In genomic region chr11:115464269-115464668, GRCh38 we compare ENCODE assay signal across 29 cellular contexts. TPM values are rescaled to one million over a fixed set of nuclear protein-coding genes. Genes with fewer than 3 reads are reported as not detected.
DNase-seq lines count a peak whose midpoint lies in the region; ATAC-seq, FAIRE-seq and TF ChIP-seq lines count a peak whose summit lies in the region.
"Had no signal": no experiment of that assay in that cellular context is flagged by ENCODE, and none has a peak within 500 bp of the region (broad histone marks: within the 10 kb centered on the region; RNA-seq: fewer than 3 reads in every experiment).

No MANE protein-coding gene starts in this region.

- H3K9me3 Mint-ChIP-seq in HFFc6 = peaks cover 60% of the 10 kb centered on the region
- H3K9me3 Mint-ChIP-seq: activated CD4-positive, alpha-beta T cell treated with anti-CD3 and anti-CD28 coated beads, Interleukin-2, amount 10 ng/mL, durations not matched to agents 7 days and 5 days; activated naive CD8-positive, alpha-beta T cell treated with anti-CD3 and anti-CD28 coated beads, Interleukin-2, amount 50 U/mL, for 24 hours had no signal

- H2AK5ac ChIP-seq in IMR-90 (ENCODE audit: low read depth, low read length) (no peak overlapping the region), mesenchymal stem cell (ENCODE audit: low read length, severe bottlenecking) (no peak overlapping the region)

- H2BK5ac ChIP-seq in IMR-90 (ENCODE audit: low read depth, low read length, poor library complexity, severe bottlenecking) (peak overlapping the region; percentile 1), mesenchymal stem cell (ENCODE audit: low read depth, low read length, poor library complexity, severe bottlenecking) (no peak overlapping the region)

- ATAC-seq in IMR-90 (ENCODE audit: low read depth) (peak; percentile 64), GM18519 (IDR thresholded peaks at IDR 0.05; ENCODE audit: low FRiP score, unreplicated experiment) (no peak), GM19455 (IDR thresholded peaks at IDR 0.05; ENCODE audit: unreplicated experiment) (no peak)
- ATAC-seq: activated CD8-positive, alpha-beta memory T cell treated with anti-CD3 and anti-CD28 coated beads, Interleukin-2, amount 10 ng/mL, durations not matched to agents 7 days and 5 days; activated naive CD8-positive, alpha-beta T cell treated with anti-CD3 and anti-CD28 coated beads, Interleukin-2, amount 50 U/mL, for 24 hours; heart right ventricle; sciatic nerve; stimulated activated naive B cell treated with anti-CD40 and anti-IgM and Interleukin-4, amounts not matched to agents 10 μg/mL and 1 μg/mL and 100 μg/mL, for 72 hours had no signal

- POLR2A ChIA-PET in BJ (lab: Charles Lee) (no interaction called here), IMR-90 (lab: Charles Lee; ENCODE audit: unreplicated experiment) (no interaction called here)

- no peak overlapping the region for H2BK120ac ChIP-seq in IMR-90 (ENCODE audit: low read depth, low read length)
- H2BK120ac ChIP-seq in mesenchymal stem cell (ENCODE audit: low read depth, low read length) = no peak overlapping the region

- no peaks in the 10 kb centered on the region for H3K4me1 Mint-ChIP-seq in HFFc6 (ENCODE audit: low read depth)
- H3K4me1 Mint-ChIP-seq: activated CD4-positive, alpha-beta T cell treated with anti-CD3 and anti-CD28 coated beads, Interleukin-2, amount 10 ng/mL, durations not matched to agents 7 days and 5 days; activated CD8-positive, alpha-beta memory T cell treated with anti-CD3 and anti-CD28 coated beads, Interleukin-2, amount 10 ng/mL, durations not matched to agents 7 days and 5 days; activated naive CD8-positive, alpha-beta T cell treated with anti-CD3 and anti-CD28 coated beads, Interleukin-2, amount 50 U/mL, for 24 hours; CD4-positive, alpha-beta memory T cell had no signal

- CTCF ChIA-PET in BJ (lab: Yijun Ruan, JAX) (interaction anchor here (0.6 kb wide), 1 partner anchor 57 kb away, joined by 3 read pairs; no protein-coding TSS in a partner anchor), IMR-90 (lab: Yijun Ruan, JAX) (no interaction called here)

- TF ChIP-seq CTCF in BJ (IDR thresholded peaks at IDR 0.05; ENCODE audit: insufficient read depth, low read depth, low read length) = no peak
- no peak for TF ChIP-seq CTCF in IMR-90 (conservative IDR thresholded peaks at IDR 0.05; ENCODE audit: low read depth, low read length)
- TF ChIP-seq CTCF in bronchial epithelial cell (IDR thresholded peaks at IDR 0.05; ENCODE audit: insufficient read depth, low read length, severe bottlenecking) = no peak
- no peak for TF ChIP-seq CTCF in HFFc6 (IDR thresholded peaks at IDR 0.05)

- no peak overlapping the region for H3K4me3 ChIP-seq in BJ (ENCODE audit: low read depth, low read length)
- H3K4me3 ChIP-seq in IMR-90 (ENCODE audit: insufficient read depth, low read depth, low read length) = no peak overlapping the region
- no peak overlapping the region for H3K4me3 ChIP-seq in bronchial epithelial cell (ENCODE audit: low read depth, low read length)
- H3K4me3 ChIP-seq in mesenchymal stem cell (ENCODE audit: insufficient read depth in 1 of 2, low read depth in 1 of 2, low read length in 2 of 2) = no peak overlapping the region
- H3K4me3 ChIP-seq: heart right ventricle, suprapubic skin had no signal

- no peak overlapping the region for H2AFZ ChIP-seq in IMR-90 (replicated peaks; ENCODE audit: low read length, poor library complexity)
- no peak overlapping the region for H2AFZ ChIP-seq in mesenchymal stem cell (ENCODE audit: low read depth, low read length)

- no peak overlapping the region for H3K56ac ChIP-seq in IMR-90 (ENCODE audit: extremely low read depth, insufficient read depth, low read length)

- no peak overlapping the region for H2BK20ac ChIP-seq in IMR-90 (ENCODE audit: low read depth, low read length)

- H4K20me1 ChIP-seq in IMR-90 (ENCODE audit: insufficient read depth, low read length) = no peaks in the 10 kb centered on the region

- WGBS in IMR-90 (ENCODE audit: extremely low coverage in 2 of 2, insufficient read length in 1 of 2), 2 experiments = no CpG with 5 or more reads among the region's 2 CpGs
- WGBS in mesenchymal stem cell = no CpG with 5 or more reads among the region's 2 CpGs

- no peak overlapping the region for H3K4me3 Mint-ChIP-seq in HFFc6
- H3K4me3 Mint-ChIP-seq: activated CD4-positive, alpha-beta T cell treated with anti-CD3 and anti-CD28 coated beads, Interleukin-2, amount 10 ng/mL, durations not matched to agents 7 days and 5 days; activated CD8-positive, alpha-beta memory T cell treated with anti-CD3 and anti-CD28 coated beads, Interleukin-2, amount 10 ng/mL, durations not matched to agents 7 days and 5 days; activated naive CD8-positive, alpha-beta T cell treated with anti-CD3 and anti-CD28 coated beads, Interleukin-2, amount 50 U/mL, for 24 hours; CD4-positive, alpha-beta memory T cell; stimulated activated naive B cell treated with anti-CD40 and anti-IgM and Interleukin-4, amounts not matched to agents 10 μg/mL and 1 μg/mL and 100 μg/mL, for 72 hours had no signal

- H3K23ac ChIP-seq in IMR-90 (ENCODE audit: low read depth, low read length) (no peak overlapping the region), mesenchymal stem cell (ENCODE audit: low read length in 2 of 2) (no peak overlapping the region)

- H4K8ac ChIP-seq in IMR-90 (ENCODE audit: low read depth in 2 of 2, low read length in 2 of 2) = no peak overlapping the region
- H4K8ac ChIP-seq in mesenchymal stem cell (ENCODE audit: low read length) = no peak overlapping the region

- H3K4me1 ChIP-seq in IMR-90 (ENCODE audit: control insufficient read depth, insufficient read depth, low read length) (peaks cover 10% of the 10 kb centered on the region), mesenchymal stem cell (ENCODE audit: control insufficient read depth, insufficient read depth, low read depth, low read length) (peaks cover 7% of the 10 kb centered on the region)
- H3K4me1 ChIP-seq: heart right ventricle, suprapubic skin had no signal

- H3K79me1 ChIP-seq in IMR-90 (ENCODE audit: low read depth in 1 of 2, low read length in 2 of 2) (peaks cover 3 to 6% of the 10 kb centered on the region in 2 experiments; a peak in 1 of 4 replicates), mesenchymal stem cell (replicated peaks; ENCODE audit: low read length, poor library complexity, severe bottlenecking) (peaks cover 28% of the 10 kb centered on the region)

- no peak overlapping the region; the same call in 1 of the 2 replicates for H3K4me2 ChIP-seq in IMR-90 (ENCODE audit: low read depth, low read length)
- H3K4me2 ChIP-seq in mesenchymal stem cell (ENCODE audit: low read length, poor library complexity, severe bottlenecking) = no peak overlapping the region

- DNase-seq in BJ (ENCODE audit: low read depth) = peak; percentile 55
- peak; percentile 69 for DNase-seq in IMR-90
- DNase-seq in bronchial epithelial cell (ENCODE audit: low read depth) = peak; percentile 10
- DNase-seq in mesenchymal stem cell = peak; percentile 9
- DNase-seq in HFFc6 = no peak
- DNase-seq in stimulated activated CD4-positive, alpha-beta T cell treated with anti-CD3 and anti-CD28 coated beads, Interleukin-2, amount 100 ng/mL, for 48 hours = no peak
- DNase-seq: activated CD4-positive, alpha-beta T cell treated with anti-CD3 and anti-CD28 coated beads, Interleukin-2, amount 10 ng/mL, durations not matched to agents 7 days and 5 days; activated CD8-positive, alpha-beta memory T cell treated with anti-CD3 and anti-CD28 coated beads, Interleukin-2, amount 10 ng/mL, durations not matched to agents 7 days and 5 days; activated naive CD8-positive, alpha-beta T cell treated with anti-CD3 and anti-CD28 coated beads, Interleukin-2, amount 50 U/mL, for 24 hours; activated T-cell treated with anti-CD3 and anti-CD28 coated beads, Interleukin-2, amount 50 U/mL, for 48 hours; CD4-positive, alpha-beta memory T cell; DMS 273 treated with DMSO at 0.1 percent for 48 hours; effector CD4-positive, alpha-beta T cell; HCEC 1CT; heart right ventricle; MV-4-11; NCI-H510A; SHP77 treated with DMSO at 0.1 percent for 48 hours; stimulated activated CD4-positive, alpha-beta T cell treated with anti-CD3 and anti-CD28 coated beads, Interleukin-4, amount 100 ng/mL, for 4 hours; stimulated activated naive B cell treated with anti-CD40 and anti-IgM and Interleukin-4, amounts not matched to agents 10 μg/mL and 1 μg/mL and 100 μg/mL, for 72 hours; T1000 had no signal

- BruUV-seq in IMR-90 (replicated peaks; lab: Mats Ljungman, UMichigan) = no TSS peak

- no peak for TF ChIP-seq RAD21 in IMR-90 (IDR thresholded peaks at IDR 0.05; ENCODE audit: low read length)

- no peaks in the 10 kb centered on the region for H3K36me3 Mint-ChIP-seq in HFFc6 (ENCODE audit: low read depth)
- H3K36me3 Mint-ChIP-seq: activated CD8-positive, alpha-beta memory T cell treated with anti-CD3 and anti-CD28 coated beads, Interleukin-2, amount 10 ng/mL, durations not matched to agents 7 days and 5 days; CD4-positive, alpha-beta memory T cell; stimulated activated naive B cell treated with anti-CD40 and anti-IgM and Interleukin-4, amounts not matched to agents 10 μg/mL and 1 μg/mL and 100 μg/mL, for 72 hours had no signal

- peak overlapping the region; percentile 60; the same call in 1 of the 2 replicates for H3K18ac ChIP-seq in IMR-90 (ENCODE audit: low read depth, low read length)
- H3K18ac ChIP-seq in mesenchymal stem cell (ENCODE audit: low read depth in 1 of 2, low read length in 2 of 2) = no peak overlapping the region

- H4K91ac ChIP-seq in IMR-90 (ENCODE audit: insufficient read depth, low read depth, low read length) = no peak overlapping the region
- H4K91ac ChIP-seq in mesenchymal stem cell (ENCODE audit: low read length) = no peak overlapping the region

- H3K27ac Mint-ChIP-seq in HFFc6 = no peak overlapping the region
- H3K27ac Mint-ChIP-seq: activated CD4-positive, alpha-beta T cell treated with anti-CD3 and anti-CD28 coated beads, Interleukin-2, amount 10 ng/mL, durations not matched to agents 7 days and 5 days; activated CD8-positive, alpha-beta memory T cell treated with anti-CD3 and anti-CD28 coated beads, Interleukin-2, amount 10 ng/mL, durations not matched to agents 7 days and 5 days; activated naive CD8-positive, alpha-beta T cell treated with anti-CD3 and anti-CD28 coated beads, Interleukin-2, amount 50 U/mL, for 24 hours; CD4-positive, alpha-beta memory T cell; progenitor cell of endocrine pancreas; stimulated activated naive B cell treated with anti-CD40 and anti-IgM and Interleukin-4, amounts not matched to agents 10 μg/mL and 1 μg/mL and 100 μg/mL, for 72 hours had no signal

- H3K4ac ChIP-seq in IMR-90 (ENCODE audit: low read depth, low read length) (no peak overlapping the region), mesenchymal stem cell (ENCODE audit: low read depth in 1 of 2, low read length in 2 of 2) (no peak overlapping the region)

- H3K36me3 ChIP-seq in BJ (ENCODE audit: control insufficient read depth, insufficient read depth, low read length) (no peaks in the 10 kb centered on the region), IMR-90 (ENCODE audit: control insufficient read depth, insufficient read depth, low read length) (no peaks in the 10 kb centered on the region), bronchial epithelial cell (ENCODE audit: control insufficient read depth, insufficient read depth, low read length) (no peaks in the 10 kb centered on the region), mesenchymal stem cell (ENCODE audit: control insufficient read depth in 1 of 2, insufficient read depth in 2 of 2, low read depth in 1 of 2, low read length in 2 of 2) (peaks cover 0 to 3% of the 10 kb centered on the region in 2 experiments)
- H3K36me3 ChIP-seq: heart right ventricle, neutrophil, suprapubic skin had no signal

- H3K14ac ChIP-seq in IMR-90 (replicated peaks; ENCODE audit: low read depth, low read length) (no peak overlapping the region), mesenchymal stem cell (ENCODE audit: low read length in 2 of 2) (no peak overlapping the region)

- H2BK15ac ChIP-seq in IMR-90 (ENCODE audit: low read depth, low read length) = no peak overlapping the region
- no peak overlapping the region for H2BK15ac ChIP-seq in mesenchymal stem cell (ENCODE audit: low read depth, poor library complexity, severe bottlenecking)

- H3K9ac ChIP-seq in IMR-90 (ENCODE audit: low read depth, low read length) (no peak overlapping the region), mesenchymal stem cell (ENCODE audit: low read length) (no peak overlapping the region)

- H2BK12ac ChIP-seq in mesenchymal stem cell (ENCODE audit: low read length in 2 of 2) = no peak overlapping the region

- no peaks in the 10 kb centered on the region for H3K27me3 ChIP-seq in BJ (ENCODE audit: control insufficient read depth, insufficient read depth, low read length)
- H3K27me3 ChIP-seq in IMR-90 (ENCODE audit: control insufficient read depth, insufficient read depth, low read length) = no peaks in the 10 kb centered on the region
- no peaks in the 10 kb centered on the region for H3K27me3 ChIP-seq in bronchial epithelial cell (ENCODE audit: control insufficient read depth, insufficient read depth, low read length)
- H3K27me3 ChIP-seq in mesenchymal stem cell (ENCODE audit: control insufficient read depth in 1 of 2, insufficient read depth in 1 of 2, low read length in 2 of 2) = no peaks in the 10 kb centered on the region
- H3K27me3 ChIP-seq: heart right ventricle, neutrophil, suprapubic skin had no signal

- FAIRE-seq in bronchial epithelial cell (lab: Jason Lieb, UNC) = no peak
- FAIRE-seq: G401.6 had no signal

- in situ Hi-C loops in IMR-90 (cut with MboI; ENCODE audit: low sequenced_read_pairs) = no loop called here

- intact Hi-C loops in IMR-90 (cut with micrococcal nuclease) = no loop called here

- H4K5ac ChIP-seq in IMR-90 (ENCODE audit: low read depth, low read length) = no peak overlapping the region

- H3K27me3 Mint-ChIP-seq in HFFc6 (ENCODE audit: insufficient read depth) = no peaks in the 10 kb centered on the region
- H3K27me3 Mint-ChIP-seq: activated CD4-positive, alpha-beta T cell treated with anti-CD3 and anti-CD28 coated beads, Interleukin-2, amount 10 ng/mL, durations not matched to agents 7 days and 5 days; activated CD8-positive, alpha-beta memory T cell treated with anti-CD3 and anti-CD28 coated beads, Interleukin-2, amount 10 ng/mL, durations not matched to agents 7 days and 5 days; CD4-positive, alpha-beta memory T cell; progenitor cell of endocrine pancreas; stimulated activated naive B cell treated with anti-CD40 and anti-IgM and Interleukin-4, amounts not matched to agents 10 μg/mL and 1 μg/mL and 100 μg/mL, for 72 hours had no signal

- H2AK9ac ChIP-seq in IMR-90 (replicated peaks; ENCODE audit: low read depth, low read length, poor library complexity) = no peak overlapping the region

- H3K9me3 ChIP-seq in IMR-90 (ENCODE audit: control insufficient read depth, insufficient read depth, low read length) (no peaks in the 10 kb centered on the region), mesenchymal stem cell (ENCODE audit: control insufficient read depth, low read length) (no peaks in the 10 kb centered on the region)
- H3K9me3 ChIP-seq: heart right ventricle, neutrophil, suprapubic skin had no signal

- dilution Hi-C loops in IMR-90 (cut with HindIII; ENCODE audit: low sequenced_read_pairs, unreplicated experiment) = no loop called here

- H3K27ac ChIP-seq in IMR-90 (ENCODE audit: insufficient read depth, low read length) (no peak overlapping the region), mesenchymal stem cell (ENCODE audit: low read length, poor library complexity, severe bottlenecking) (peak overlapping the region; percentile 21)
- H3K27ac ChIP-seq: epithelial cell of prostate, heart right ventricle, neutrophil, suprapubic skin had no signal

- TF ChIP-seq POLR2A in IMR-90 (IDR thresholded peaks at IDR 0.05; ENCODE audit: low read depth, low read length) = no peak

- H3K9me1 ChIP-seq in IMR-90 (ENCODE audit: insufficient read depth, low read length) = no peaks in the 10 kb centered on the region

RNA-seq across cellular contexts. Expression of gene CADM1, which starts 39.9 kb away (rescaled TPM):
- 31.8 and 43.4 TPM in 2 replicates for polyA plus RNA-seq in BJ (2011; rRNA removed)
- polyA minus RNA-seq in BJ (2011; rRNA and poly(A)+ RNA removed) = 22.6 and 41.2 TPM in 2 replicates
- 62.2 and 77.1 TPM in 2 replicates for total RNA-seq in IMR-90 (2012; rRNA removed)
- 27.8 and 28.8 TPM in 2 replicates for polyA plus RNA-seq in IMR-90 (2012; rRNA removed)
- polyA plus RNA-seq in IMR-90 (2012; cell fraction: cytosol; rRNA removed) = 10.1 and 18.8 TPM in 2 replicates
- 9.6 and 30.1 TPM in 2 replicates for polyA plus RNA-seq in IMR-90 (2012; cell fraction: nucleus; rRNA removed; ENCODE audit: low replicate concordance)
- 1.6 and 14.2 TPM in 2 replicates for total RNA-seq in bronchial epithelial cell
- polyA plus RNA-seq in mesenchymal stem cell (2013, experiment 1 of 2) = 11.3 TPM
- polyA plus RNA-seq in mesenchymal stem cell (2013, experiment 2 of 2) = 11.3 TPM
- not detected for total RNA-seq in HFFc6 (2021; fragmentation: NEBNext Ultra II Directional; extraction: Animal tissue kit (Norgen Biotek cat#: 25700))

Comparison
In these comparisons a context has a peak if more than half of its experiments do, and no peak if none do; other contexts are left out.
1. DNase-seq: peak in BJ (single experiment), IMR-90 (single experiment), bronchial epithelial cell (single experiment) and mesenchymal stem cell (single experiment); none in HFFc6 (single experiment) and stimulated activated CD4-positive, alpha-beta T cell treated with anti-CD3 and anti-CD28 coated beads, Interleukin-2, amount 100 ng/mL, for 48 hours (0 of 2).